ENCODE assay signal across 1 cellular context in the genomic region with DNA sequence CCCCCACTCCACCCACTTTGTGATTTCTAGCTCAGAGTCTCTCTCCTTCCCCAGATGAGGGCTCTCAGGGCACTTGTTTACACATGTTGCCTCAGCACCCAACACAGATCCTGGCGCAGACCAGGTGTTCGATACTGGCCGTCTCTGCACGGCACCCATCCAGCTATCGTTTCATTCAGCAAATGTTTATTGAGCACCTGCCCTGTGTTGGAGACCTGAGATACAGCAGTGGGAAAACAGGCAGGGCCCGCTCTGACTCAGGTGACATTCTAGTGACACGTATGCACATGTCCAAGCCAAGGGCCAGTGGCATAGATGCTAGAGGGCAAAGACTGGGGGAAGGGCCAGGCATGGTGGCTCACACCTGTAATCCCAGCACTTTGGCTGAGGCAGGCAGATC.
TF ChIP-seq lines count a peak whose summit lies in the region.

No MANE protein-coding gene starts in this region.

TF ChIP-seq in H1, 55 proteins besides CTCF, POLR2A, EP300 and RAD21:
- TF ChIP-seq KDM4A (IDR thresholded peaks at IDR 0.05; ENCODE audit: low read depth, low read length, severe bottlenecking) (no peak), RBBP5 (IDR thresholded peaks at IDR 0.05; ENCODE audit: borderline replicate concordance, low read depth, low read length) (no peak), KDM5A (IDR thresholded peaks at IDR 0.05; ENCODE audit: low read length) (no peak), CBX8 (IDR thresholded peaks at IDR 0.05; ENCODE audit: borderline replicate concordance, low read depth, low read length) (no peak), BRCA1 (IDR thresholded peaks at IDR 0.05; ENCODE audit: low read depth, low read length) (no peak), RNF2 (IDR thresholded peaks at IDR 0.05; ENCODE audit: borderline replicate concordance, low read depth, low read length, missing control alignments, poor library complexity, severe bottlenecking) (no peak), ASH2L (IDR thresholded peaks at IDR 0.05; ENCODE audit: low read length) (no peak), BACH1 (IDR thresholded peaks at IDR 0.05; ENCODE audit: low read length) (no peak), SUZ12 (IDR thresholded peaks at IDR 0.05; ENCODE audit: low read length) (no peak), SIRT6 (IDR thresholded peaks at IDR 0.05; ENCODE audit: low read length) (no peak), JUND (IDR thresholded peaks at IDR 0.05; ENCODE audit: low read length) (no peak), HDAC2 (IDR thresholded peaks at IDR 0.05; ENCODE audit: borderline replicate concordance in 1 of 2, low read depth in 2 of 2, low read length in 2 of 2) (no peak), SAP30 (IDR thresholded peaks at IDR 0.05; ENCODE audit: insufficient read depth, insufficient replicate concordance, low read length) (no peak), SIN3A (conservative IDR thresholded peaks at IDR 0.05 in 1 of 2, IDR thresholded peaks at IDR 0.05 in 1 of 2; ENCODE audit: low read depth in 1 of 2, low read length in 2 of 2) (no peak), YY1 (IDR thresholded peaks at IDR 0.05; ENCODE audit: low read depth, low read length) (no peak)
- TF ChIP-seq, protein P1, sequence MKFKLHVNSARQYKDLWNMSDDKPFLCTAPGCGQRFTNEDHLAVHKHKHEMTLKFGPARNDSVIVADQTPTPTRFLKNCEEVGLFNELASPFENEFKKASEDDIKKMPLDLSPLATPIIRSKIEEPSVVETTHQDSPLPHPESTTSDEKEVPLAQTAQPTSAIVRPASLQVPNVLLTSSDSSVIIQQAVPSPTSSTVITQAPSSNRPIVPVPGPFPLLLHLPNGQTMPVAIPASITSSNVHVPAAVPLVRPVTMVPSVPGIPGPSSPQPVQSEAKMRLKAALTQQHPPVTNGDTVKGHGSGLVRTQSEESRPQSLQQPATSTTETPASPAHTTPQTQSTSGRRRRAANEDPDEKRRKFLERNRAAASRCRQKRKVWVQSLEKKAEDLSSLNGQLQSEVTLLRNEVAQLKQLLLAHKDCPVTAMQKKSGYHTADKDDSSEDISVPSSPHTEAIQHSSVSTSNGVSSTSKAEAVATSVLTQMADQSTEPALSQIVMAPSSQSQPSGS (IDR thresholded peaks at IDR 0.05; ENCODE audit: low read length), result no peak
- TF ChIP-seq, protein P2, sequence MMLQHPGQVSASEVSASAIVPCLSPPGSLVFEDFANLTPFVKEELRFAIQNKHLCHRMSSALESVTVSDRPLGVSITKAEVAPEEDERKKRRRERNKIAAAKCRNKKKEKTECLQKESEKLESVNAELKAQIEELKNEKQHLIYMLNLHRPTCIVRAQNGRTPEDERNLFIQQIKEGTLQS (IDR thresholded peaks at IDR 0.05; ENCODE audit: insufficient read depth, low read depth, low read length), result no peak
